ENCODE assay signal across 9 cellular contexts in the genomic region with DNA sequence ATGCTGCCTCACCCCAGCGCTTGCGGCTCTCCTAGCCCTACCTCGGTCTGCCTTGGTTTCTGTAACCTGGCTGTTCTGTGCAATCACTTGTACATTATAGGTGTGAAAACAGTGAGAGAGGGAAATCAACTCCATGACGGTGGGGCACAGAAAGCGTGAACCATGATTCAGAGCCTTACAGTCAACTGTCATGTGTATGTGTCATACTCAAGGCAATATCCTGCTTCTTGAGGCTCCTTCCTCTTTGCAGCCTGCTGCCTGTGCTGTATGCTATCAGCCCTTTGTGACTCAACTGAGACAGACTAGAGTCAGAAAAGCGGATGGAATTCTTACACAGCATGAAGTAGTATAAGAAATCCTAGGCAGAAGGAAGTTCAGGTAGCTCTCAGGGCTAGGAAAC. TPM values are rescaled to one million over a fixed set of nuclear protein-coding genes. Genes with fewer than 3 reads are reported as not detected.
DNase-seq lines count a peak whose midpoint lies in the region; ATAC-seq lines count a peak whose summit lies in the region.
"Had no signal": no experiment of that assay in that cellular context is flagged by ENCODE, and none has a peak within 500 bp of the region (broad histone marks: within the 10 kb centered on the region; RNA-seq: fewer than 3 reads in every experiment).

No MANE protein-coding gene starts in this region.

- CTCF ChIA-PET in activated naive CD4-positive, alpha-beta T cell treated with anti-CD3 and anti-CD28 coated beads for 36 hours (lab: Charles Lee), result interaction anchor here (1.1 to 1.2 kb wide), 2 partner anchors 14 to 136 kb away, joined by 5 read pairs; no protein-coding TSS in a partner anchor

- intact Hi-C loops in activated naive CD4-positive, alpha-beta T cell treated with anti-CD3 and anti-CD28 coated beads for 36 hours (cut with micrococcal nuclease), result loop anchor here (1.0 to 10.0 kb wide), 10 partner anchors 13 to 1453 kb away; partner anchors contain the start of genes AMPD3, RPL27A, TMEM9B and TRIM66

- no peak overlapping the region for H3K4me3 Mint-ChIP-seq in activated naive CD4-positive, alpha-beta T cell treated with anti-CD3 and anti-CD28 coated beads for 36 hours

- peak overlapping the region; percentile 14 for H3K27ac Mint-ChIP-seq in activated naive CD4-positive, alpha-beta T cell treated with anti-CD3 and anti-CD28 coated beads for 36 hours

- peak; percentile 90 for DNase-seq in CD1c-positive myeloid dendritic cell (ENCODE audit: extremely low spot score)
- DNase-seq in NOMO-1 treated with dmso at 0.1 percent for 144 hours (lab: John Stamatoyannopoulos, UW; ENCODE audit: unreplicated experiment), result peak; percentile 89
- DNase-seq in activated naive CD4-positive, alpha-beta T cell treated with anti-CD3 and anti-CD28 coated beads for 36 hours, result peak; percentile 81
- DNase-seq in myocyte (ENCODE audit: low read depth), result peak; percentile 28
- DNase-seq in central memory CD4-positive, alpha-beta T cell, result no peak
- DNase-seq in NCI-H2227 treated with DMSO at 0.1 percent for 48 hours (lab: John Stamatoyannopoulos, UW), result no peak
- DNase-seq in SK-N-DZ (ENCODE audit: low spot score), result no peak

- H3K27me3 Mint-ChIP-seq in activated naive CD4-positive, alpha-beta T cell treated with anti-CD3 and anti-CD28 coated beads for 36 hours (ENCODE audit: low read depth), result peaks cover 35% of the 10 kb centered on the region

- ATAC-seq in GM21529 (IDR thresholded peaks at IDR 0.05; ENCODE audit: unreplicated experiment), result no peak

- no peaks in the 10 kb centered on the region for H3K9me3 Mint-ChIP-seq in activated naive CD4-positive, alpha-beta T cell treated with anti-CD3 and anti-CD28 coated beads for 36 hours

- H3K36me3 Mint-ChIP-seq in activated naive CD4-positive, alpha-beta T cell treated with anti-CD3 and anti-CD28 coated beads for 36 hours (ENCODE audit: low read depth), result no peaks in the 10 kb centered on the region

- peaks cover 24% of the 10 kb centered on the region for H3K4me1 Mint-ChIP-seq in activated naive CD4-positive, alpha-beta T cell treated with anti-CD3 and anti-CD28 coated beads for 36 hours (ENCODE audit: low read depth)

RNA-seq across cellular contexts. Expression of gene NRIP3, which starts 2.1 kb away (rescaled TPM):
- total RNA-seq in activated naive CD4-positive, alpha-beta T cell treated with anti-CD3 and anti-CD28 coated beads for 36 hours, result 1 to 10 TPM; 3.0 to 3.5 TPM
- total RNA-seq in myocyte, result 7.0 and 13.5 TPM in 2 replicates
- 3.8 TPM for polyA plus RNA-seq in myocyte (2012)
- 1.2 and 4.2 TPM in 2 replicates for polyA plus RNA-seq in SK-N-DZ (2014; cell fraction: cytosol; rRNA removed)
- polyA plus RNA-seq in SK-N-DZ (2014; cell fraction: nucleus; rRNA removed), result 3.8 and 4.0 TPM in 2 replicates

RNA-seq across cellular contexts. Expression of gene TMEM9B, which starts 37.5 kb away (rescaled TPM):
- 10 to 100 TPM; 13.4 to 13.6 TPM for total RNA-seq in activated naive CD4-positive, alpha-beta T cell treated with anti-CD3 and anti-CD28 coated beads for 36 hours
- total RNA-seq in myocyte, result 62.2 and 71.9 TPM in 2 replicates
- polyA plus RNA-seq in myocyte (2012), result 74.5 TPM
- 25.6 and 25.8 TPM in 2 replicates for polyA plus RNA-seq in SK-N-DZ (2014; cell fraction: cytosol; rRNA removed)
- 10.7 and 12.5 TPM in 2 replicates for polyA plus RNA-seq in SK-N-DZ (2014; cell fraction: nucleus; rRNA removed)

RNA-seq across cellular contexts. Expression of gene ASCL3, which starts 58.9 kb away (rescaled TPM):
- total RNA-seq in activated naive CD4-positive, alpha-beta T cell treated with anti-CD3 and anti-CD28 coated beads for 36 hours, result not detected
- total RNA-seq in myocyte, result not detected in 2 replicates
- not detected for polyA plus RNA-seq in myocyte (2012)
- not detected in 2 replicates for polyA plus RNA-seq in SK-N-DZ (2014; cell fraction: cytosol; rRNA removed)
- not detected in 2 replicates for polyA plus RNA-seq in SK-N-DZ (2014; cell fraction: nucleus; rRNA removed)
- total RNA-seq: thoracic aorta had no signal

Comparison
In these comparisons a context has a peak if more than half of its experiments do, and no peak if none do; other contexts are left out.
1. DNase-seq: peak in CD1c-positive myeloid dendritic cell (single experiment), NOMO-1 treated with dmso at 0.1 percent for 144 hours (single experiment), activated naive CD4-positive, alpha-beta T cell treated with anti-CD3 and anti-CD28 coated beads for 36 hours (single experiment) and myocyte (single experiment); none in central memory CD4-positive, alpha-beta T cell (single experiment), NCI-H2227 treated with DMSO at 0.1 percent for 48 hours (single experiment) and SK-N-DZ (single experiment).